In the genomic region with DNA sequence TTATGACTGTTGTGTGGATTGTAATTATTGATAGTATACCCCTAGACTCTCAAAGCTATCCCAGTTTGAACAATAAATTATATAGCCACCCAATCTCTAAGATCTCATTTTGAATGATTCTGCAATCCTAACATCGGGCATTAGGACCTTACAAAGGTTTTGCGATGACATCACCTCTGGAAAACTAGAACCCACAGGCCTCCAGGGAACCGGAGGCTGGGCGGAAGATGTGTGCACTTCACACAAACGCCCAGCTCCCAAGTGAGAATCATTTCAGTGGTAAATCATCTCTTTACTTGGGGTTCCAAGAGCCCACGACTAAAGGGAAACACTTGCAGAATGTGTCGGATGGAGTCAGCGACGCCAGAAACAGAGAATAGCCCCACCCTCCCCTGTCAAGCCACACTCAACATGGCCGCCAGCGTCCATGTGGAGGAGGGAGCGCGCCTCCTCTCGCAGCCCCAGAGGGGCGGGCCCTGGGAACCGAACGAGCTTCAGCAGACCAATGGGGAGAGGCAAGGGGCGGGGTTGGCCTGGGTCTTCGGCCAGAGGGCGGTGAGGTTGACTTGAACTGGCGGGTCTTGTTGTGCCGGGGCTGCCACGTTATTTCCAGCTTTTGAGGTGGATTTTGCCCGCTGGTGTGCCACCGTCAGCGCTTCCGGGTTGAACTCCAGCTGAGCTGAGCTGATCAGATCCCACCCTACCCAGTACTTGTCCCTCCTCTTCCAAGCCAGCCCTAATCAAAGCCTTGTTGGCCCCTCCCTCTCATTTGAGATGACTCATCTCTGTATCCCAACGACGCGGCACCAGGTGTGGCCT, we compare ENCODE assay signal across 8 cellular contexts. TPM values are rescaled to one million over a fixed set of nuclear protein-coding genes. Genes with fewer than 3 reads are reported as not detected.
A peak's percentile ranks its signal among the peaks of the same experiment; 100 is the strongest.
DNase-seq lines count a peak whose midpoint lies in the region; ATAC-seq and TF ChIP-seq lines count a peak whose summit lies in the region.

No MANE protein-coding gene starts in this region.

- DNase-seq in AG08396 (ENCODE audit: low spot score) (peak; percentile 96), NCI-H2227 treated with DMSO at 0.1 percent for 48 hours (lab: John Stamatoyannopoulos, UW) (peak; percentile 98), WTC11 (ENCODE audit: low spot score) (peak; percentile 99), cardiac fibroblast (ENCODE audit: low read depth in 2 of 2) (peak; percentile 98 to 99), iPS-NIHi7 (ENCODE audit: extremely low spot score) (peak; percentile 97), smooth muscle cell (lab: John Stamatoyannopoulos, UW; ENCODE audit: unreplicated experiment) (peak; percentile 91)

- peak overlapping the region; percentile 83 for H2AFZ ChIP-seq in smooth muscle cell (ENCODE audit: low read depth)

- in situ Hi-C loops in GM18951 (cut with MboI; ENCODE audit: low sequenced_read_pairs, unreplicated experiment) = no loop called here

- H3K4me3 ChIP-seq in cardiac fibroblast (replicated peaks in 1 of 2; ENCODE audit: low read depth in 2 of 2, low read length in 2 of 2) = peak overlapping the region; percentile 53 to 64
- peak overlapping the region; percentile 62 for H3K4me3 ChIP-seq in smooth muscle cell

- peak overlapping the region; percentile 93 for H3K9ac ChIP-seq in smooth muscle cell (ENCODE audit: low read depth)

- peak overlapping the region; percentile 82 for H3K4me2 ChIP-seq in smooth muscle cell

- no peaks in the 10 kb centered on the region for H3K79me2 ChIP-seq in smooth muscle cell (ENCODE audit: low read depth)

- no peaks in the 10 kb centered on the region for H3K9me3 ChIP-seq in smooth muscle cell (replicated peaks; ENCODE audit: low read depth)

- peak overlapping the region; percentile 98 for H3K4me3 Mint-ChIP-seq in WTC11

- CTCF ChIA-PET in WTC11 (lab: Charles Lee) = interaction anchor here (0.6 to 1.7 kb wide), 5 partner anchors 9 to 152 kb away, joined by 3 to 15 read pairs (median 4); a partner anchor contains a TSS

- POLR2A ChIA-PET in WTC11 (lab: Charles Lee) = interaction anchor here (1.0 to 2.4 kb wide), 8 partner anchors 8 to 203 kb away, joined by 3 to 40 read pairs (median 5); a partner anchor contains a TSS

- peaks cover 13% of the 10 kb centered on the region for H3K4me1 Mint-ChIP-seq in WTC11

- 2% methylated on average over 30 of the region's 30 CpGs for WGBS in smooth muscle cell (ENCODE audit: low lambda C conversion rate)

- H4K20me1 ChIP-seq in smooth muscle cell (ENCODE audit: low read depth) = no peaks in the 10 kb centered on the region

- H3F3A ChIP-seq in smooth muscle cell (ENCODE audit: low read depth) = peaks cover 3% of the 10 kb centered on the region

- H3K27me3 ChIP-seq in smooth muscle cell (ENCODE audit: low read depth) = no peaks in the 10 kb centered on the region

- H3K36me3 Mint-ChIP-seq in WTC11 = peaks cover 2% of the 10 kb centered on the region; the same call in 1 of the 2 replicates

- peak; percentile 73 for TF ChIP-seq POLR2A in GM18951 (IDR thresholded peaks at IDR 0.05; ENCODE audit: extremely low read depth, insufficient read depth, insufficient read length)

- H3K4me1 ChIP-seq in smooth muscle cell (ENCODE audit: low read depth) = peaks cover 3% of the 10 kb centered on the region

- no peaks in the 10 kb centered on the region; the same call in 1 of the 2 replicates for H3K27me3 Mint-ChIP-seq in WTC11 (ENCODE audit: low read depth)

- H3K27ac Mint-ChIP-seq in WTC11 = peak overlapping the region; percentile 100

- TF ChIP-seq CTCF in WTC11 (IDR thresholded peaks at IDR 0.05) = no peak
- no peak for TF ChIP-seq CTCF in cardiac fibroblast (IDR thresholded peaks at IDR 0.05; ENCODE audit: low read depth, low read length)
- TF ChIP-seq CTCF in smooth muscle cell (IDR thresholded peaks at IDR 0.05; ENCODE audit: borderline replicate concordance, insufficient read depth, poor library complexity, severe bottlenecking) = no peak

- peak; percentile 98 for ATAC-seq in HG03175 (IDR thresholded peaks at IDR 0.05; ENCODE audit: unreplicated experiment)
- ATAC-seq in WTC11 = peak; percentile 98

- H3K9me3 Mint-ChIP-seq in WTC11 = peaks cover 8% of the 10 kb centered on the region

- H3K36me3 ChIP-seq in smooth muscle cell (ENCODE audit: low read depth) = no peaks in the 10 kb centered on the region

- H3K27ac ChIP-seq in smooth muscle cell (ENCODE audit: low read depth) = peak overlapping the region; percentile 93

TF ChIP-seq in WTC11, 78 proteins besides CTCF, POLR2A, EP300 and RAD21 (continues in another document):
- TF ChIP-seq ESRRA (CRISPR knock-in tag; IDR thresholded peaks at IDR 0.05; ENCODE audit: borderline replicate concordance) = no peak
- TF ChIP-seq ZNF121 (CRISPR knock-in tag; IDR thresholded peaks at IDR 0.05) = no peak
- TF ChIP-seq, protein P1, sequence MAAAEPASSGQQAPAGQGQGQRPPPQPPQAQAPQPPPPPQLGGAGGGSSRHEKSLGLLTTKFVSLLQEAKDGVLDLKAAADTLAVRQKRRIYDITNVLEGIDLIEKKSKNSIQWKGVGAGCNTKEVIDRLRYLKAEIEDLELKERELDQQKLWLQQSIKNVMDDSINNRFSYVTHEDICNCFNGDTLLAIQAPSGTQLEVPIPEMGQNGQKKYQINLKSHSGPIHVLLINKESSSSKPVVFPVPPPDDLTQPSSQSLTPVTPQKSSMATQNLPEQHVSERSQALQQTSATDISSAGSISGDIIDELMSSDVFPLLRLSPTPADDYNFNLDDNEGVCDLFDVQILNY (CRISPR knock-in tag; IDR thresholded peaks at IDR 0.05) = no peak
- no peak for TF ChIP-seq TP53 (CRISPR knock-in tag; IDR thresholded peaks at IDR 0.05)
- TF ChIP-seq ZNF232 (CRISPR knock-in tag; IDR thresholded peaks at IDR 0.05) = peak; percentile 83; the same call in 1 of the 2 replicates
- TF ChIP-seq ZBTB21 (CRISPR knock-in tag; IDR thresholded peaks at IDR 0.05; ENCODE audit: borderline replicate concordance) = no peak
- TF ChIP-seq, protein P2, sequence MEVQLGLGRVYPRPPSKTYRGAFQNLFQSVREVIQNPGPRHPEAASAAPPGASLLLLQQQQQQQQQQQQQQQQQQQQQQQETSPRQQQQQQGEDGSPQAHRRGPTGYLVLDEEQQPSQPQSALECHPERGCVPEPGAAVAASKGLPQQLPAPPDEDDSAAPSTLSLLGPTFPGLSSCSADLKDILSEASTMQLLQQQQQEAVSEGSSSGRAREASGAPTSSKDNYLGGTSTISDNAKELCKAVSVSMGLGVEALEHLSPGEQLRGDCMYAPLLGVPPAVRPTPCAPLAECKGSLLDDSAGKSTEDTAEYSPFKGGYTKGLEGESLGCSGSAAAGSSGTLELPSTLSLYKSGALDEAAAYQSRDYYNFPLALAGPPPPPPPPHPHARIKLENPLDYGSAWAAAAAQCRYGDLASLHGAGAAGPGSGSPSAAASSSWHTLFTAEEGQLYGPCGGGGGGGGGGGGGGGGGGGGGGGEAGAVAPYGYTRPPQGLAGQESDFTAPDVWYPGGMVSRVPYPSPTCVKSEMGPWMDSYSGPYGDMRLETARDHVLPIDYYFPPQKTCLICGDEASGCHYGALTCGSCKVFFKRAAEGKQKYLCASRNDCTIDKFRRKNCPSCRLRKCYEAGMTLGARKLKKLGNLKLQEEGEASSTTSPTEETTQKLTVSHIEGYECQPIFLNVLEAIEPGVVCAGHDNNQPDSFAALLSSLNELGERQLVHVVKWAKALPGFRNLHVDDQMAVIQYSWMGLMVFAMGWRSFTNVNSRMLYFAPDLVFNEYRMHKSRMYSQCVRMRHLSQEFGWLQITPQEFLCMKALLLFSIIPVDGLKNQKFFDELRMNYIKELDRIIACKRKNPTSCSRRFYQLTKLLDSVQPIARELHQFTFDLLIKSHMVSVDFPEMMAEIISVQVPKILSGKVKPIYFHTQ (CRISPR knock-in tag; IDR thresholded peaks at IDR 0.05) = no peak
- no peak for TF ChIP-seq IRF2 (CRISPR knock-in tag; IDR thresholded peaks at IDR 0.05; ENCODE audit: borderline replicate concordance, low read depth)
- TF ChIP-seq TEAD4 (CRISPR knock-in tag; IDR thresholded peaks at IDR 0.05) = no peak
- TF ChIP-seq CREM (CRISPR knock-in tag; IDR thresholded peaks at IDR 0.05) = no peak
- TF ChIP-seq FOXK1 (CRISPR knock-in tag; IDR thresholded peaks at IDR 0.05) = peak; percentile 63; the same call in 1 of the 2 replicates
- TF ChIP-seq FOXP1 (CRISPR knock-in tag; IDR thresholded peaks at IDR 0.05; ENCODE audit: borderline replicate concordance) = no peak
- TF ChIP-seq, protein P3, sequence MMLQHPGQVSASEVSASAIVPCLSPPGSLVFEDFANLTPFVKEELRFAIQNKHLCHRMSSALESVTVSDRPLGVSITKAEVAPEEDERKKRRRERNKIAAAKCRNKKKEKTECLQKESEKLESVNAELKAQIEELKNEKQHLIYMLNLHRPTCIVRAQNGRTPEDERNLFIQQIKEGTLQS (CRISPR knock-in tag; conservative IDR thresholded peaks at IDR 0.05) = 0 out of 2 replicates have a peak, but pooled peaks have one; percentile 23
- TF ChIP-seq, protein P4, sequence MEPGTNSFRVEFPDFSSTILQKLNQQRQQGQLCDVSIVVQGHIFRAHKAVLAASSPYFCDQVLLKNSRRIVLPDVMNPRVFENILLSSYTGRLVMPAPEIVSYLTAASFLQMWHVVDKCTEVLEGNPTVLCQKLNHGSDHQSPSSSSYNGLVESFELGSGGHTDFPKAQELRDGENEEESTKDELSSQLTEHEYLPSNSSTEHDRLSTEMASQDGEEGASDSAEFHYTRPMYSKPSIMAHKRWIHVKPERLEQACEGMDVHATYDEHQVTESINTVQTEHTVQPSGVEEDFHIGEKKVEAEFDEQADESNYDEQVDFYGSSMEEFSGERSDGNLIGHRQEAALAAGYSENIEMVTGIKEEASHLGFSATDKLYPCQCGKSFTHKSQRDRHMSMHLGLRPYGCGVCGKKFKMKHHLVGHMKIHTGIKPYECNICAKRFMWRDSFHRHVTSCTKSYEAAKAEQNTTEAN (CRISPR knock-in tag; IDR thresholded peaks at IDR 0.05) = no peak
- TF ChIP-seq CBFB (CRISPR knock-in tag; IDR thresholded peaks at IDR 0.05; ENCODE audit: low read depth) = no peak
- TF ChIP-seq, protein P5, sequence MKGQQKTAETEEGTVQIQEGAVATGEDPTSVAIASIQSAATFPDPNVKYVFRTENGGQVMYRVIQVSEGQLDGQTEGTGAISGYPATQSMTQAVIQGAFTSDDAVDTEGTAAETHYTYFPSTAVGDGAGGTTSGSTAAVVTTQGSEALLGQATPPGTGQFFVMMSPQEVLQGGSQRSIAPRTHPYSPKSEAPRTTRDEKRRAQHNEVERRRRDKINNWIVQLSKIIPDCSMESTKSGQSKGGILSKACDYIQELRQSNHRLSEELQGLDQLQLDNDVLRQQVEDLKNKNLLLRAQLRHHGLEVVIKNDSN (CRISPR knock-in tag; IDR thresholded peaks at IDR 0.05) = 0 out of 2 replicates have a peak, but pooled peaks have one; percentile 27
- no peak for TF ChIP-seq TEAD1 (CRISPR knock-in tag; IDR thresholded peaks at IDR 0.05)
- TF ChIP-seq JUN (CRISPR knock-in tag; IDR thresholded peaks at IDR 0.05) = no peak
- no peak for TF ChIP-seq GTF2I (CRISPR knock-in tag; conservative IDR thresholded peaks at IDR 0.05)

RNA-seq across cellular contexts. Expression of a gene that starts 8.4 kb away (rescaled TPM):
- 38.7 to 40.6 TPM (median 39.4 TPM) in 3 replicates for total RNA-seq in WTC11 (2021)
- total RNA-seq in smooth muscle cell = 26.4 and 29.7 TPM in 2 replicates
- polyA plus RNA-seq in smooth muscle cell = 65.3 and 74.6 TPM in 2 replicates

RNA-seq across cellular contexts. Expression of a gene that starts 18.4 kb away (rescaled TPM):
- total RNA-seq in WTC11 (2021) (103 to 114 TPM (median 107 TPM) in 3 replicates), smooth muscle cell (145 and 148 TPM in 2 replicates)
- polyA plus RNA-seq in smooth muscle cell = 102 and 110 TPM in 2 replicates

Comparison
In these comparisons a context has a peak if more than half of its experiments do, and no peak if none do; other contexts are left out.
1. Peak in every context shown above with its lines: DNase-seq, ATAC-seq, H3K4me3 ChIP-seq and H3K27ac ChIP-seq.